31 cellular contexts compared by ENCODE assay signal in genomic region chr18:22753130-22753831, GRCh38.
"Had no signal": no experiment of that assay in that cellular context is flagged by ENCODE, and none has a peak within 500 bp of the region (broad histone marks: within the 10 kb centered on the region; RNA-seq: fewer than 3 reads in every experiment).

No MANE protein-coding gene starts in this region.

- ATAC-seq: activated CD8-positive, alpha-beta memory T cell treated with anti-CD3 and anti-CD28 coated beads, Interleukin-2, amount 10 ng/mL, durations not matched to agents 7 days and 5 days; activated CD8-positive, alpha-beta T cell treated with anti-CD3 and anti-CD28 coated beads, Interleukin-2, amount 10 ng/mL, durations not matched to agents 7 days and 5 days; activated T-cell treated with anti-CD3 and anti-CD28 coated beads, Interleukin-2, amount 50 U/mL, for 72 hours; body of pancreas; effector memory CD8-positive, alpha-beta T cell; gastroesophageal sphincter; sciatic nerve; stimulated activated memory B cell treated with anti-CD40 and anti-IgM and Interleukin-4, amounts not matched to agents 10 μg/mL and 1 μg/mL and 100 μg/mL, for 72 hours; stimulated activated naive CD8-positive, alpha-beta T cell treated with anti-CD3 and anti-CD28 coated beads, Interleukin-15, amount 100 ng/mL, for 72 hours; T-cell had no signal

- H3K4me3 ChIP-seq: adrenal gland, body of pancreas, gastroesophageal sphincter, lung, smooth muscle cell, upper lobe of left lung had no signal

- H3K36me3 Mint-ChIP-seq: activated CD8-positive, alpha-beta memory T cell treated with anti-CD3 and anti-CD28 coated beads, Interleukin-2, amount 10 ng/mL, durations not matched to agents 7 days and 5 days; activated naive CD8-positive, alpha-beta T cell treated with anti-CD3 and anti-CD28 coated beads for 36 hours; immature natural killer cell; natural killer cell treated with Interleukin-12 subunit alpha and Interleukin-12 subunit beta and Interleukin-15 and Interleukin-18, amount 100 ng/mL, for 72 hours; stimulated activated memory B cell treated with anti-CD40 and anti-IgM and Interleukin-4, amounts not matched to agents 10 μg/mL and 1 μg/mL and 100 μg/mL, for 72 hours; T-cell had no signal

- H3K9me3 ChIP-seq: adrenal gland, body of pancreas, gastroesophageal sphincter, upper lobe of left lung had no signal

- H3K4me2 ChIP-seq: smooth muscle cell had no signal

- H3K4me1 ChIP-seq: adrenal gland, body of pancreas, upper lobe of left lung had no signal

- H3K4me1 Mint-ChIP-seq: activated B cell treated with CpG ODN at 0.5 μM for 24 hours; activated CD8-positive, alpha-beta memory T cell treated with anti-CD3 and anti-CD28 coated beads, Interleukin-2, amount 10 ng/mL, durations not matched to agents 7 days and 5 days; activated naive CD8-positive, alpha-beta T cell treated with anti-CD3 and anti-CD28 coated beads for 36 hours; immature natural killer cell; stimulated activated memory B cell treated with anti-CD40 and anti-IgM and Interleukin-4, amounts not matched to agents 10 μg/mL and 1 μg/mL and 100 μg/mL, for 72 hours; stimulated activated naive CD8-positive, alpha-beta T cell treated with anti-CD3 and anti-CD28 coated beads, Interleukin-15, amount 100 ng/mL, for 72 hours; T-cell had no signal

- H3K4me3 Mint-ChIP-seq: activated B cell treated with CpG ODN at 0.5 μM for 24 hours; activated CD8-positive, alpha-beta memory T cell treated with anti-CD3 and anti-CD28 coated beads, Interleukin-2, amount 10 ng/mL, durations not matched to agents 7 days and 5 days; activated CD8-positive, alpha-beta T cell treated with anti-CD3 and anti-CD28 coated beads, Interleukin-2, amount 10 ng/mL, durations not matched to agents 7 days and 5 days; activated naive CD8-positive, alpha-beta T cell treated with anti-CD3 and anti-CD28 coated beads for 36 hours; activated T-cell treated with anti-CD3 and anti-CD28 coated beads, Interleukin-2, amount 50 U/mL, for 72 hours; effector memory CD8-positive, alpha-beta T cell; immature natural killer cell; natural killer cell treated with Interleukin-12 subunit alpha and Interleukin-12 subunit beta and Interleukin-15 and Interleukin-18, amount 100 ng/mL, for 72 hours; stimulated activated memory B cell treated with anti-CD40 and anti-IgM and Interleukin-4, amounts not matched to agents 10 μg/mL and 1 μg/mL and 100 μg/mL, for 72 hours; stimulated activated naive CD8-positive, alpha-beta T cell treated with anti-CD3 and anti-CD28 coated beads, Interleukin-15, amount 100 ng/mL, for 72 hours; T-cell had no signal

- H3K9me3 Mint-ChIP-seq: activated naive CD8-positive, alpha-beta T cell treated with anti-CD3 and anti-CD28 coated beads for 36 hours; activated T-cell treated with anti-CD3 and anti-CD28 coated beads, Interleukin-2, amount 50 U/mL, for 72 hours; effector memory CD8-positive, alpha-beta T cell; immature natural killer cell; natural killer cell treated with Interleukin-12 subunit alpha and Interleukin-12 subunit beta and Interleukin-15 and Interleukin-18, amount 100 ng/mL, for 72 hours; stimulated activated memory B cell treated with anti-CD40 and anti-IgM and Interleukin-4, amounts not matched to agents 10 μg/mL and 1 μg/mL and 100 μg/mL, for 72 hours had no signal

- H3K27me3 ChIP-seq: adrenal gland, body of pancreas, gastroesophageal sphincter, upper lobe of left lung had no signal

- DNase-seq: activated B cell treated with CpG ODN at 0.5 μM for 24 hours; activated CD4-positive, alpha-beta T cell treated with anti-CD3 and anti-CD28 coated beads, Interleukin-2, amount 50 U/mL, for 1 hour; activated CD8-positive, alpha-beta memory T cell treated with anti-CD3 and anti-CD28 coated beads, Interleukin-2, amount 10 ng/mL, durations not matched to agents 7 days and 5 days; activated CD8-positive, alpha-beta T cell treated with anti-CD3 and anti-CD28 coated beads, Interleukin-2, amount 10 ng/mL, durations not matched to agents 7 days and 5 days; activated naive CD4-positive, alpha-beta T cell treated with Interleukin-2 at 50 U/mL for 16 hours; activated naive CD8-positive, alpha-beta T cell treated with anti-CD3 and anti-CD28 coated beads for 36 hours; activated T-cell treated with anti-CD3 and anti-CD28 coated beads, Interleukin-2, amount 50 U/mL, for 72 hours; adrenal gland; aorta; body of pancreas; cortex of kidney; effector memory CD8-positive, alpha-beta T cell; erythroblast; hypothalamus; immature natural killer cell; kidney; mesendoderm; posterior cingulate gyrus; stimulated activated CD4-positive, alpha-beta T cell treated with anti-CD3 and anti-CD28 coated beads, Interleukin-1b, Interleukin-23, amount 100 ng/mL, for 48 hours; stimulated activated CD4-positive, alpha-beta T cell treated with anti-CD3 and anti-CD28 coated beads, Interleukin-4, amount 100 ng/mL, for 4 hours; stimulated activated CD8-positive, alpha-beta memory T cell treated with anti-CD3 and anti-CD28 coated beads, Interleukin-4, amount 100 ng/mL, for 48 hours; stimulated activated naive CD8-positive, alpha-beta T cell treated with anti-CD3 and anti-CD28 coated beads, Interleukin-15, amount 100 ng/mL, for 72 hours; substantia nigra; T-cell; upper lobe of left lung had no signal

- H3K36me3 ChIP-seq: adrenal gland, gastroesophageal sphincter, upper lobe of left lung had no signal

- H3K27ac ChIP-seq: adrenal gland, body of pancreas, gastroesophageal sphincter, upper lobe of left lung had no signal

- H3K27ac Mint-ChIP-seq: activated B cell treated with CpG ODN at 0.5 μM for 24 hours; activated CD8-positive, alpha-beta memory T cell treated with anti-CD3 and anti-CD28 coated beads, Interleukin-2, amount 10 ng/mL, durations not matched to agents 7 days and 5 days; activated CD8-positive, alpha-beta T cell treated with anti-CD3 and anti-CD28 coated beads, Interleukin-2, amount 10 ng/mL, durations not matched to agents 7 days and 5 days; activated naive CD8-positive, alpha-beta T cell treated with anti-CD3 and anti-CD28 coated beads for 36 hours; activated T-cell treated with anti-CD3 and anti-CD28 coated beads, Interleukin-2, amount 50 U/mL, for 72 hours; effector memory CD8-positive, alpha-beta T cell; immature natural killer cell; natural killer cell treated with Interleukin-12 subunit alpha and Interleukin-12 subunit beta and Interleukin-15 and Interleukin-18, amount 100 ng/mL, for 72 hours; stimulated activated memory B cell treated with anti-CD40 and anti-IgM and Interleukin-4, amounts not matched to agents 10 μg/mL and 1 μg/mL and 100 μg/mL, for 72 hours; stimulated activated naive CD8-positive, alpha-beta T cell treated with anti-CD3 and anti-CD28 coated beads, Interleukin-15, amount 100 ng/mL, for 72 hours; T-cell had no signal
